1 cellular context compared by ENCODE assay signal in genomic region chr5:132410451-132411381, GRCh38.
A peak's percentile ranks its signal among the peaks of the same experiment; 100 is the strongest.
TF ChIP-seq lines count a peak whose summit lies in the region.

No MANE protein-coding gene starts in this region.

TF ChIP-seq in HepG2, 621 proteins besides CTCF, POLR2A, EP300 and RAD21 (continued from another document and continues in another):
- TF ChIP-seq PRDM15 (CRISPR knock-in tag; IDR thresholded peaks at IDR 0.05), result no peak
- TF ChIP-seq ZNF629 (CRISPR knock-in tag; conservative IDR thresholded peaks at IDR 0.05), result peak; percentile 30; the same call in 1 of the 2 replicates
- no peak for TF ChIP-seq ZNF331 (CRISPR knock-in tag; IDR thresholded peaks at IDR 0.05)
- no peak for TF ChIP-seq FOSL1 (CRISPR knock-in tag; IDR thresholded peaks at IDR 0.05; ENCODE audit: borderline replicate concordance)
- TF ChIP-seq TCF12 (IDR thresholded peaks at IDR 0.05), result no peak
- no peak for TF ChIP-seq TCF12 (CRISPR knock-in tag; IDR thresholded peaks at IDR 0.05)
- no peak for TF ChIP-seq AGO2 (optimal IDR thresholded peaks at IDR 0.05; ENCODE audit: low read depth, low read length)
- peak; percentile 37; the same call in 1 of the 2 replicates for TF ChIP-seq ZNF30 (CRISPR knock-in tag; IDR thresholded peaks at IDR 0.05)
- TF ChIP-seq CC2D1A (CRISPR knock-in tag; IDR thresholded peaks at IDR 0.05), result no peak
- TF ChIP-seq ZNF609 (CRISPR knock-in tag; IDR thresholded peaks at IDR 0.05; ENCODE audit: borderline replicate concordance), result peak; percentile 57; the same call in 1 of the 2 replicates
- no peak for TF ChIP-seq ZNF850 (CRISPR knock-in tag; conservative IDR thresholded peaks at IDR 0.05)
- TF ChIP-seq HNRNPH1 (optimal IDR thresholded peaks at IDR 0.05; ENCODE audit: low read depth, low read length), result no peak
- TF ChIP-seq, protein P1, sequence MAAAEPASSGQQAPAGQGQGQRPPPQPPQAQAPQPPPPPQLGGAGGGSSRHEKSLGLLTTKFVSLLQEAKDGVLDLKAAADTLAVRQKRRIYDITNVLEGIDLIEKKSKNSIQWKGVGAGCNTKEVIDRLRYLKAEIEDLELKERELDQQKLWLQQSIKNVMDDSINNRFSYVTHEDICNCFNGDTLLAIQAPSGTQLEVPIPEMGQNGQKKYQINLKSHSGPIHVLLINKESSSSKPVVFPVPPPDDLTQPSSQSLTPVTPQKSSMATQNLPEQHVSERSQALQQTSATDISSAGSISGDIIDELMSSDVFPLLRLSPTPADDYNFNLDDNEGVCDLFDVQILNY (CRISPR knock-in tag; conservative IDR thresholded peaks at IDR 0.05), result peak; percentile 50; the same call in 1 of the 2 replicates
- TF ChIP-seq ZNF335 (CRISPR knock-in tag; IDR thresholded peaks at IDR 0.05), result no peak
- no peak for TF ChIP-seq ZNF674 (CRISPR knock-in tag; IDR thresholded peaks at IDR 0.05; ENCODE audit: low read depth)
- TF ChIP-seq CEBPB (IDR thresholded peaks at IDR 0.05; ENCODE audit: borderline replicate concordance, low read depth, low read length), result no peak
- peak; percentile 33; the same call in 1 of the 2 replicates for TF ChIP-seq DMAP1 (CRISPR knock-in tag; IDR thresholded peaks at IDR 0.05)
- no peak for TF ChIP-seq CENPT (CRISPR knock-in tag; IDR thresholded peaks at IDR 0.05; ENCODE audit: low read depth)
- TF ChIP-seq ZNF549 (CRISPR knock-in tag; IDR thresholded peaks at IDR 0.05), result no peak
- no peak for TF ChIP-seq RAD51 (IDR thresholded peaks at IDR 0.05; ENCODE audit: borderline replicate concordance)
- TF ChIP-seq ZSCAN20 (CRISPR knock-in tag; IDR thresholded peaks at IDR 0.05; ENCODE audit: borderline replicate concordance), result no peak
- no peak for TF ChIP-seq MEF2D (CRISPR knock-in tag; IDR thresholded peaks at IDR 0.05)
- TF ChIP-seq, protein P2, sequence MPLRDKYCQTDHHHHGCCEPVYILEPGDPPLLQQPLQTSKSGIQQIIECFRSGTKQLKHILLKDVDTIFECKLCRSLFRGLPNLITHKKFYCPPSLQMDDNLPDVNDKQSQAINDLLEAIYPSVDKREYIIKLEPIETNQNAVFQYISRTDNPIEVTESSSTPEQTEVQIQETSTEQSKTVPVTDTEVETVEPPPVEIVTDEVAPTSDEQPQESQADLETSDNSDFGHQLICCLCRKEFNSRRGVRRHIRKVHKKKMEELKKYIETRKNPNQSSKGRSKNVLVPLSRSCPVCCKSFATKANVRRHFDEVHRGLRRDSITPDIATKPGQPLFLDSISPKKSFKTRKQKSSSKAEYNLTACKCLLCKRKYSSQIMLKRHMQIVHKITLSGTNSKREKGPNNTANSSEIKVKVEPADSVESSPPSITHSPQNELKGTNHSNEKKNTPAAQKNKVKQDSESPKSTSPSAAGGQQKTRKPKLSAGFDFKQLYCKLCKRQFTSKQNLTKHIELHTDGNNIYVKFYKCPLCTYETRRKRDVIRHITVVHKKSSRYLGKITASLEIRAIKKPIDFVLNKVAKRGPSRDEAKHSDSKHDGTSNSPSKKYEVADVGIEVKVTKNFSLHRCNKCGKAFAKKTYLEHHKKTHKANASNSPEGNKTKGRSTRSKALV (CRISPR knock-in tag; IDR thresholded peaks at IDR 0.05), result peak; percentile 78; the same call in 1 of the 2 replicates
- TF ChIP-seq TARDBP (CRISPR knock-in tag; IDR thresholded peaks at IDR 0.05), result peak; percentile 80
- no peak for TF ChIP-seq CCAR2 (optimal IDR thresholded peaks at IDR 0.05; ENCODE audit: low read depth, low read length)
- TF ChIP-seq HES4 (CRISPR knock-in tag; IDR thresholded peaks at IDR 0.05; ENCODE audit: borderline replicate concordance), result no peak
- no peak for TF ChIP-seq ERF (CRISPR knock-in tag; IDR thresholded peaks at IDR 0.05)
- TF ChIP-seq ZNF615 (CRISPR knock-in tag; IDR thresholded peaks at IDR 0.05; ENCODE audit: borderline replicate concordance), result no peak
- TF ChIP-seq CBX2 (IDR thresholded peaks at IDR 0.05; ENCODE audit: low read depth, low read length), result no peak
- TF ChIP-seq CBX2 (CRISPR knock-in tag; IDR thresholded peaks at IDR 0.05; ENCODE audit: low read depth), result no peak
- TF ChIP-seq PAX8 (CRISPR knock-in tag; IDR thresholded peaks at IDR 0.05; ENCODE audit: borderline replicate concordance), result peak; percentile 53; the same call in 1 of the 2 replicates
- no peak for TF ChIP-seq SRSF4 (IDR thresholded peaks at IDR 0.05; ENCODE audit: low read depth, low read length, poor library complexity, severe bottlenecking)
- TF ChIP-seq ZNF616 (CRISPR knock-in tag; IDR thresholded peaks at IDR 0.05; ENCODE audit: low read depth), result peak; percentile 37; the same call in 1 of the 2 replicates
- peak; percentile 52; the same call in 1 of the 2 replicates for TF ChIP-seq TBX2 (CRISPR knock-in tag; IDR thresholded peaks at IDR 0.05; ENCODE audit: borderline replicate concordance)
- TF ChIP-seq BCL6 (CRISPR knock-in tag; IDR thresholded peaks at IDR 0.05), result peak; percentile 67
- no peak for TF ChIP-seq MTF1 (CRISPR knock-in tag; IDR thresholded peaks at IDR 0.05)
- TF ChIP-seq ZNF251 (CRISPR knock-in tag; IDR thresholded peaks at IDR 0.05), result no peak
- TF ChIP-seq ZNF343 (CRISPR knock-in tag; IDR thresholded peaks at IDR 0.05), result 0 out of 2 replicates have a peak, but pooled peaks have one; percentile 23
- TF ChIP-seq HMG20B (CRISPR knock-in tag; conservative IDR thresholded peaks at IDR 0.05), result no peak
- no peak for TF ChIP-seq HDAC2 (CRISPR knock-in tag; IDR thresholded peaks at IDR 0.05)
- peak; percentile 44; the same call in 1 of the 2 replicates for TF ChIP-seq ZNF329 (CRISPR knock-in tag; IDR thresholded peaks at IDR 0.05; ENCODE audit: low read depth)
- no peak for TF ChIP-seq SMYD3 (CRISPR knock-in tag; IDR thresholded peaks at IDR 0.05)
- TF ChIP-seq ZNF598 (CRISPR knock-in tag; IDR thresholded peaks at IDR 0.05; ENCODE audit: borderline replicate concordance), result 0 out of 2 replicates have a peak, but pooled peaks have one; percentile 15
- no peak; the same call in 1 of the 2 replicates for TF ChIP-seq GFI1 (CRISPR knock-in tag; IDR thresholded peaks at IDR 0.05; ENCODE audit: borderline replicate concordance)
- TF ChIP-seq TEF (CRISPR knock-in tag; IDR thresholded peaks at IDR 0.05), result 0 out of 2 replicates have a peak, but pooled peaks have one; percentile 32
- no peak for TF ChIP-seq TBX3 (IDR thresholded peaks at IDR 0.05; ENCODE audit: borderline replicate concordance)
- TF ChIP-seq, protein P3, sequence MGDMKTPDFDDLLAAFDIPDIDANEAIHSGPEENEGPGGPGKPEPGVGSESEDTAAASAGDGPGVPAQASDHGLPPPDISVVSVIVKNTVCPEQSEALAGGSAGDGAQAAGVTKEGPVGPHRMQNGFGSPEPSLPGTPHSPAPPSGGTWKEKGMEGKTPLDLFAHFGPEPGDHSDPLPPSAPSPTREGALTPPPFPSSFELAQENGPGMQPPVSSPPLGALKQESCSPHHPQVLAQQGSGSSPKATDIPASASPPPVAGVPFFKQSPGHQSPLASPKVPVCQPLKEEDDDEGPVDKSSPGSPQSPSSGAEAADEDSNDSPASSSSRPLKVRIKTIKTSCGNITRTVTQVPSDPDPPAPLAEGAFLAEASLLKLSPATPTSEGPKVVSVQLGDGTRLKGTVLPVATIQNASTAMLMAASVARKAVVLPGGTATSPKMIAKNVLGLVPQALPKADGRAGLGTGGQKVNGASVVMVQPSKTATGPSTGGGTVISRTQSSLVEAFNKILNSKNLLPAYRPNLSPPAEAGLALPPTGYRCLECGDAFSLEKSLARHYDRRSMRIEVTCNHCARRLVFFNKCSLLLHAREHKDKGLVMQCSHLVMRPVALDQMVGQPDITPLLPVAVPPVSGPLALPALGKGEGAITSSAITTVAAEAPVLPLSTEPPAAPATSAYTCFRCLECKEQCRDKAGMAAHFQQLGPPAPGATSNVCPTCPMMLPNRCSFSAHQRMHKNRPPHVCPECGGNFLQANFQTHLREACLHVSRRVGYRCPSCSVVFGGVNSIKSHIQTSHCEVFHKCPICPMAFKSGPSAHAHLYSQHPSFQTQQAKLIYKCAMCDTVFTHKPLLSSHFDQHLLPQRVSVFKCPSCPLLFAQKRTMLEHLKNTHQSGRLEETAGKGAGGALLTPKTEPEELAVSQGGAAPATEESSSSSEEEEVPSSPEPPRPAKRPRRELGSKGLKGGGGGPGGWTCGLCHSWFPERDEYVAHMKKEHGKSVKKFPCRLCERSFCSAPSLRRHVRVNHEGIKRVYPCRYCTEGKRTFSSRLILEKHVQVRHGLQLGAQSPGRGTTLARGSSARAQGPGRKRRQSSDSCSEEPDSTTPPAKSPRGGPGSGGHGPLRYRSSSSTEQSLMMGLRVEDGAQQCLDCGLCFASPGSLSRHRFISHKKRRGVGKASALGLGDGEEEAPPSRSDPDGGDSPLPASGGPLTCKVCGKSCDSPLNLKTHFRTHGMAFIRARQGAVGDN (CRISPR knock-in tag; IDR thresholded peaks at IDR 0.05), result peak; percentile 90
- no peak for TF ChIP-seq ZKSCAN8 (CRISPR knock-in tag; IDR thresholded peaks at IDR 0.05; ENCODE audit: borderline replicate concordance)
- 0 out of 2 replicates have a peak, but pooled peaks have one; percentile 55 for TF ChIP-seq ATF6 (CRISPR knock-in tag; conservative IDR thresholded peaks at IDR 0.05)
